17 cellular contexts compared by ENCODE assay signal in the genomic region with DNA sequence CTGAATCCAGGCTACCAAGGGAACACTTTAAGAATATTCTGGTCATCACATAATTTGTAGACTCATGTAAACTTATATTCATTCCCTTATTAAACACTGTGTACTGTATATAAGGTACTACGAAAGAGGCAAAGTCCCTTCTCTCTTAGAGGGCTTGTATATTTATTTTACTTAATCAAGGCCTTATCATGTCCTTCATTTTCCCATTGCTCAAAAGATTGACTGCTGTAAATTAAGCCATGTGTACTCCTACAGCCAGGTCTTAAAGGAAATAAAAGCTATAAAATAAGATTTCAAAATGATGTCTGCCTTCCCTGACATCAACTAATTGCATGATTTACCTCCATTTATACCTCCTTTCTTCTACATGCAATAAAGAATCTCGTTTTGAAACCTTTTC. TPM values are rescaled to one million over a fixed set of nuclear protein-coding genes. Genes with fewer than 3 reads are reported as not detected.
DNase-seq lines count a peak whose midpoint lies in the region; ATAC-seq and TF ChIP-seq lines count a peak whose summit lies in the region.
"Had no signal": no experiment of that assay in that cellular context is flagged by ENCODE, and none has a peak within 500 bp of the region (broad histone marks: within the 10 kb centered on the region; RNA-seq: fewer than 3 reads in every experiment).

No MANE protein-coding gene starts in this region.

- intact Hi-C loops in tibial artery (cut with DNase I; ENCODE audit: low total_unique reads), result no loop called here

- no peak for ATAC-seq in SK-N-SH treated with all-trans-retinoic acid at 6 μM for 48 hours
- ATAC-seq: GM23338 had no signal

- CTCF ChIA-PET in SK-N-SH (lab: Yijun Ruan, JAX), result no interaction called here

- 87% methylated on average over 2 of the region's 2 CpGs for WGBS in SK-N-SH (ENCODE audit: low lambda C conversion rate)
- 94% methylated on average over 2 of the region's 2 CpGs for WGBS in smooth muscle cell (ENCODE audit: low lambda C conversion rate)

- H3K9ac ChIP-seq in SK-N-SH (no peak overlapping the region), mucosa of stomach (ENCODE audit: low read length) (peak overlapping the region; percentile 7), smooth muscle cell (ENCODE audit: low read depth) (no peak overlapping the region)

- H3K9me3 ChIP-seq in SK-N-SH, result no peaks in the 10 kb centered on the region
- no peaks in the 10 kb centered on the region for H3K9me3 ChIP-seq in SJSA1 (replicated peaks)
- H3K9me3 ChIP-seq in mucosa of stomach (ENCODE audit: control insufficient read depth, low read length), result no peaks in the 10 kb centered on the region
- H3K9me3 ChIP-seq in smooth muscle cell (replicated peaks; ENCODE audit: low read depth), result no peaks in the 10 kb centered on the region
- H3K9me3 ChIP-seq in tibial artery, result no peaks in the 10 kb centered on the region

- H2AFZ ChIP-seq in SK-N-SH (ENCODE audit: low read depth) (no peak overlapping the region), smooth muscle cell (ENCODE audit: low read depth) (no peak overlapping the region)
- H2AFZ ChIP-seq: GM23338 had no signal

- H3K79me2 ChIP-seq in SK-N-SH (ENCODE audit: insufficient read depth), result peaks cover 92% of the 10 kb centered on the region
- peaks cover 64% of the 10 kb centered on the region for H3K79me2 ChIP-seq in smooth muscle cell (ENCODE audit: low read depth)

- no peaks in the 10 kb centered on the region for H3K9me2 ChIP-seq in SK-N-SH

- no peak for DNase-seq in SK-N-SH
- no peak for DNase-seq in SJSA1 (ENCODE audit: low read depth in 1 of 2, low spot score in 2 of 2)
- no peak for DNase-seq in smooth muscle cell (lab: John Stamatoyannopoulos, UW; ENCODE audit: unreplicated experiment)
- no peak for DNase-seq in tibial artery
- no peak for DNase-seq in AG20443 (ENCODE audit: low spot score)
- DNase-seq in NCI-H345 (lab: John Stamatoyannopoulos, UW), result no peak
- DNase-seq: KBM-7, NCI-H1092, NCI-H1694 treated with DMSO at 0.1 percent for 48 hours, NCI-H446, NCI-H748 treated with DMSO at 0.1 percent for 48 hours, RPMI8226 had no signal

- H3K27ac ChIP-seq in SK-N-SH (ENCODE audit: low read depth in 2 of 2, low read length in 1 of 2) (peak overlapping the region in 1 of 2 experiments; percentile 51; a peak in 2 of 4 replicates), SJSA1 (peak overlapping the region; percentile 64), smooth muscle cell (ENCODE audit: low read depth) (no peak overlapping the region), tibial artery (no peak overlapping the region)
- H3K27ac ChIP-seq: 22Rv1, HL-60 had no signal

- no peak for TF ChIP-seq CTCF in SK-N-SH (IDR thresholded peaks at IDR 0.05)
- no peak for TF ChIP-seq CTCF in smooth muscle cell (IDR thresholded peaks at IDR 0.05; ENCODE audit: borderline replicate concordance, insufficient read depth, poor library complexity, severe bottlenecking)
- TF ChIP-seq CTCF in tibial artery (IDR thresholded peaks at IDR 0.05), result no peak

- TF ChIP-seq RAD21 in SK-N-SH (IDR thresholded peaks at IDR 0.05; ENCODE audit: low read length), result no peak

- H3F3A ChIP-seq in SK-N-SH (replicated peaks; ENCODE audit: insufficient read depth) (no peaks in the 10 kb centered on the region), smooth muscle cell (ENCODE audit: low read depth) (peaks cover 7% of the 10 kb centered on the region)

- H4K20me1 ChIP-seq in SK-N-SH (ENCODE audit: insufficient read depth) (peaks cover 3% of the 10 kb centered on the region; the same call in 1 of the 2 replicates), smooth muscle cell (ENCODE audit: low read depth) (peaks cover 38% of the 10 kb centered on the region)

- H3K4me2 ChIP-seq in SK-N-SH, result 0 out of 2 replicates have a peak overlapping the region, but pooled peaks have one; percentile 22
- H3K4me2 ChIP-seq in smooth muscle cell, result peak overlapping the region; percentile 7
- H3K4me2 ChIP-seq: GM23338 had no signal

- H3K36me3 ChIP-seq in SK-N-SH (replicated peaks in 1 of 2; ENCODE audit: control insufficient read depth in 1 of 2, insufficient read depth in 2 of 2, low read length in 1 of 2), result no peaks in the 10 kb centered on the region
- H3K36me3 ChIP-seq in SJSA1, result peaks cover 28% of the 10 kb centered on the region
- H3K36me3 ChIP-seq in mucosa of stomach (ENCODE audit: control insufficient read depth, insufficient read depth, low read length), result no peaks in the 10 kb centered on the region
- no peaks in the 10 kb centered on the region for H3K36me3 ChIP-seq in smooth muscle cell (ENCODE audit: low read depth)
- no peaks in the 10 kb centered on the region for H3K36me3 ChIP-seq in tibial artery

- no peak for TF ChIP-seq EP300 in SK-N-SH (IDR thresholded peaks at IDR 0.05; ENCODE audit: borderline replicate concordance in 1 of 2, low read depth in 1 of 2, low read length in 1 of 2)

- H3K4me1 ChIP-seq in SK-N-SH (ENCODE audit: control insufficient read depth in 1 of 2, insufficient read depth in 2 of 2, low read depth in 1 of 2, low read length in 1 of 2) (peaks cover 4 to 8% of the 10 kb centered on the region in 2 experiments; a peak in 3 of 4 replicates), SJSA1 (replicated peaks) (peaks cover 53% of the 10 kb centered on the region), mucosa of stomach (ENCODE audit: control insufficient read depth, insufficient read depth, low read length) (peaks cover 32% of the 10 kb centered on the region), smooth muscle cell (ENCODE audit: low read depth) (peaks cover 15% of the 10 kb centered on the region), tibial artery (peaks cover 0 to 23% (median 13%) of the 10 kb centered on the region in 4 donors)

- no peak overlapping the region for H3K4me3 ChIP-seq in SK-N-SH (ENCODE audit: low read depth in 2 of 2, low read length in 1 of 2)
- H3K4me3 ChIP-seq in SJSA1, result no peak overlapping the region
- no peak overlapping the region for H3K4me3 ChIP-seq in mucosa of stomach (ENCODE audit: low read length)
- H3K4me3 ChIP-seq in smooth muscle cell, result no peak overlapping the region
- no peak overlapping the region for H3K4me3 ChIP-seq in tibial artery
- H3K4me3 ChIP-seq: GM23338 had no signal

- no peaks in the 10 kb centered on the region for H3K27me3 ChIP-seq in SK-N-SH (ENCODE audit: insufficient read depth)
- no peaks in the 10 kb centered on the region for H3K27me3 ChIP-seq in SJSA1 (replicated peaks)
- no peaks in the 10 kb centered on the region for H3K27me3 ChIP-seq in mucosa of stomach (ENCODE audit: control insufficient read depth, insufficient read depth, low read length)
- H3K27me3 ChIP-seq in smooth muscle cell (ENCODE audit: low read depth), result no peaks in the 10 kb centered on the region
- H3K27me3 ChIP-seq in tibial artery, result no peaks in the 10 kb centered on the region

- POLR2A ChIA-PET in SK-N-SH (lab: Yijun Ruan, JAX), result no interaction called here

TF ChIP-seq in SK-N-SH, 30 proteins besides CTCF, POLR2A, EP300 and RAD21:
- TF ChIP-seq JUND (IDR thresholded peaks at IDR 0.05), result no peak
- TF ChIP-seq SMC3 (IDR thresholded peaks at IDR 0.05; ENCODE audit: low read depth, low read length), result no peak
- TF ChIP-seq RXRA (IDR thresholded peaks at IDR 0.05; ENCODE audit: borderline replicate concordance, low read depth), result no peak
- TF ChIP-seq POLR2AphosphoS5 (IDR thresholded peaks at IDR 0.05; ENCODE audit: low read depth, low read length), result no peak
- TF ChIP-seq ELF1 (IDR thresholded peaks at IDR 0.05), result no peak
- no peak for TF ChIP-seq FOXM1 (IDR thresholded peaks at IDR 0.05; ENCODE audit: low read depth)
- no peak for TF ChIP-seq YY1 (IDR thresholded peaks at IDR 0.05; ENCODE audit: low read depth)
- no peak for TF ChIP-seq FOXJ3 (CRISPR knock-in tag; IDR thresholded peaks at IDR 0.05)
- no peak for TF ChIP-seq TEAD4 (IDR thresholded peaks at IDR 0.05; ENCODE audit: borderline replicate concordance, insufficient read depth)
- no peak for TF ChIP-seq MEF2A (IDR thresholded peaks at IDR 0.05; ENCODE audit: borderline replicate concordance, low read depth)
- no peak for TF ChIP-seq NRF1 (IDR thresholded peaks at IDR 0.05; ENCODE audit: low read depth, low read length)
TF ChIP-seq in SK-N-SH: peak in this region for 0.

TF ChIP-seq in SK-N-SH treated with all-trans-retinoic acid at 6 μM for 48 hours, 23 proteins besides CTCF, POLR2A, EP300 and RAD21 (continues in another document):
- TF ChIP-seq ZFP30 (CRISPR knock-in tag; IDR thresholded peaks at IDR 0.05) (no peak), BACH2 (CRISPR knock-in tag; IDR thresholded peaks at IDR 0.05; ENCODE audit: borderline replicate concordance) (no peak)
- TF ChIP-seq, protein P1, sequence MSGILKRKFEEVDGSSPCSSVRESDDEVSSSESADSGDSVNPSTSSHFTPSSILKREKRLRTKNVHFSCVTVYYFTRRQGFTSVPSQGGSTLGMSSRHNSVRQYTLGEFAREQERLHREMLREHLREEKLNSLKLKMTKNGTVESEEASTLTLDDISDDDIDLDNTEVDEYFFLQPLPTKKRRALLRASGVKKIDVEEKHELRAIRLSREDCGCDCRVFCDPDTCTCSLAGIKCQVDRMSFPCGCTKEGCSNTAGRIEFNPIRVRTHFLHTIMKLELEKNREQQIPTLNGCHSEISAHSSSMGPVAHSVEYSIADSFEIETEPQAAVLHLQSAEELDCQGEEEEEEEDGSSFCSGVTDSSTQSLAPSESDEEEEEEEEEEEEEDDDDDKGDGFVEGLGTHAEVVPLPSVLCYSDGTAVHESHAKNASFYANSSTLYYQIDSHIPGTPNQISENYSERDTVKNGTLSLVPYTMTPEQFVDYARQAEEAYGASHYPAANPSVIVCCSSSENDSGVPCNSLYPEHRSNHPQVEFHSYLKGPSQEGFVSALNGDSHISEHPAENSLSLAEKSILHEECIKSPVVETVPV (CRISPR knock-in tag; IDR thresholded peaks at IDR 0.05), result no peak
- TF ChIP-seq, protein P2, sequence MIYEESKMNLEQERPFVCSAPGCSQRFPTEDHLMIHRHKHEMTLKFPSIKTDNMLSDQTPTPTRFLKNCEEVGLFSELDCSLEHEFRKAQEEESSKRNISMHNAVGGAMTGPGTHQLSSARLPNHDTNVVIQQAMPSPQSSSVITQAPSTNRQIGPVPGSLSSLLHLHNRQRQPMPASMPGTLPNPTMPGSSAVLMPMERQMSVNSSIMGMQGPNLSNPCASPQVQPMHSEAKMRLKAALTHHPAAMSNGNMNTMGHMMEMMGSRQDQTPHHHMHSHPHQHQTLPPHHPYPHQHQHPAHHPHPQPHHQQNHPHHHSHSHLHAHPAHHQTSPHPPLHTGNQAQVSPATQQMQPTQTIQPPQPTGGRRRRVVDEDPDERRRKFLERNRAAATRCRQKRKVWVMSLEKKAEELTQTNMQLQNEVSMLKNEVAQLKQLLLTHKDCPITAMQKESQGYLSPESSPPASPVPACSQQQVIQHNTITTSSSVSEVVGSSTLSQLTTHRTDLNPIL (CRISPR knock-in tag; IDR thresholded peaks at IDR 0.05; ENCODE audit: low read depth), result no peak

RNA-seq across cellular contexts. Expression of a gene that starts 5.0 kb away (rescaled TPM):
- polyA plus RNA-seq in SK-N-SH (2012; rRNA removed), result 5.3 and 9.0 TPM in 2 replicates
- 7.7 and 8.5 TPM in 2 replicates for polyA plus RNA-seq in SK-N-SH (2012; cell fraction: cytosol; rRNA removed)
- polyA plus RNA-seq in SK-N-SH (2012; cell fraction: nucleus; rRNA removed), result 4.4 and 8.2 TPM in 2 replicates
- 18.3 and 22.2 TPM in 2 replicates for total RNA-seq in SJSA1 (2014; rRNA removed; shearing (Covaris generic))
- total RNA-seq in smooth muscle cell, result 12.7 and 21.5 TPM in 2 replicates
- polyA plus RNA-seq in smooth muscle cell, result 11.5 and 12.3 TPM in 2 replicates
